In genomic region chr1:219062161-219062560, GRCh38 we compare ENCODE assay signal across 20 cellular contexts.
"Had no signal": no experiment of that assay in that cellular context is flagged by ENCODE, and none has a peak within 500 bp of the region (broad histone marks: within the 10 kb centered on the region; RNA-seq: fewer than 3 reads in every experiment).

No MANE protein-coding gene starts in this region.

- H3K27ac ChIP-seq: colonic mucosa, gastroesophageal sphincter, neutrophil, sigmoid colon, skin epidermis, stomach, thoracic aorta, transverse colon had no signal

- ATAC-seq: gastroesophageal sphincter; left lobe of liver; naive thymus-derived CD8-positive, alpha-beta T cell had no signal

- H3K27me3 ChIP-seq: colonic mucosa, gastroesophageal sphincter, neutrophil, sigmoid colon, stomach, transverse colon had no signal

- H3K4me1 ChIP-seq: colonic mucosa had no signal

- H3K4me3 Mint-ChIP-seq: naive thymus-derived CD8-positive, alpha-beta T cell had no signal

- H3K4me3 ChIP-seq: colonic mucosa, gastroesophageal sphincter, sigmoid colon, skin epidermis, stomach, thoracic aorta, transverse colon had no signal

- DNase-seq: colonic mucosa; dermis blood vessel endothelial cell; erythroblast; glutamatergic neuron; islet precursor cell; mammary epithelial cell; naive thymus-derived CD8-positive, alpha-beta T cell; posterior cingulate gyrus; sigmoid colon; stimulated activated CD4-positive, alpha-beta T cell treated with anti-CD3 and anti-CD28 coated beads, Interleukin-2, amount 100 ng/mL, for 24 hours; stimulated activated CD4-positive, alpha-beta T cell treated with anti-CD3 and anti-CD28 coated beads, Interleukin-4, amount 100 ng/mL, for 4 hours; stimulated activated naive CD4-positive, alpha-beta T cell; stomach; substantia nigra; transverse colon had no signal

- H3K4me1 Mint-ChIP-seq: naive thymus-derived CD8-positive, alpha-beta T cell had no signal

- H3K27ac Mint-ChIP-seq: naive thymus-derived CD8-positive, alpha-beta T cell had no signal

- H3K36me3 ChIP-seq: colonic mucosa, gastroesophageal sphincter, neutrophil, sigmoid colon, stomach, thoracic aorta, transverse colon had no signal

- H3K9me3 ChIP-seq: colonic mucosa, neutrophil, sigmoid colon, thoracic aorta had no signal
